12 cellular contexts compared by ENCODE assay signal in the genomic region with DNA sequence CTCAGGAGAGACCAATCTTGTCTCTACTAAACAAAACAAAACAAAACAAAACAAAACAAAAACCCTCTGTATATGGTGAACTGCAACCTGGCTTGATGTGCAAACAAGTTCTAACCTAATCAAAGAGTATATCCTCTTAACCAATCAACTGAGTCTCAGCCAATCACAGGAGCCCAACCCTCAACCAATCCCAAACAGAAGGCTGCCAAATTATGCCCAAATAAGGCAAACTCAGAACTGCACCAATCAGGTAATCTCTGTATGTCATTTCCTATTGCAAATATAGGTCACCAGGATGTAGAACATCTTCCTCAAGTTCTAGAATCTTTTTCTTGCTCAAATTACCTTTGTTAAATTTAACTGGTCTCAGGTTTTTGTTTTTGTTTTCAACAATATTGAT. TPM values are rescaled to one million over a fixed set of nuclear protein-coding genes. Genes with fewer than 3 reads are reported as not detected.
DNase-seq lines count a peak whose midpoint lies in the region; ATAC-seq, FAIRE-seq and TF ChIP-seq lines count a peak whose summit lies in the region.
"Had no signal": no experiment of that assay in that cellular context is flagged by ENCODE, and none has a peak within 500 bp of the region (broad histone marks: within the 10 kb centered on the region; RNA-seq: fewer than 3 reads in every experiment).

No MANE protein-coding gene starts in this region.

- peaks cover 60% of the 10 kb centered on the region for H3K4me1 ChIP-seq in left ventricle myocardium inferior
- H3K4me1 ChIP-seq in heart right ventricle, result peaks cover 3 to 55% (median 42%) of the 10 kb centered on the region in 9 donors

- H3K27ac Mint-ChIP-seq in stimulated activated effector memory CD8-positive, alpha-beta T cell treated with anti-CD3 and anti-CD28 coated beads, Interleukin-12 subunit alpha, Interleukin-12 subunit beta, amount 100 ng/mL, for 72 hours, result peak overlapping the region; percentile 29

- peaks cover 15% of the 10 kb centered on the region for H3K36me3 ChIP-seq in left ventricle myocardium inferior
- peaks cover 0 to 15% (median 6%) of the 10 kb centered on the region in 9 donors for H3K36me3 ChIP-seq in heart right ventricle
- H3K36me3 ChIP-seq in bronchial epithelial cell (ENCODE audit: control insufficient read depth, insufficient read depth, low read length), result peaks cover 2% of the 10 kb centered on the region
- peaks cover 5% of the 10 kb centered on the region; the same call in 1 of the 2 replicates for H3K36me3 ChIP-seq in MG63
- H3K36me3 ChIP-seq: uterus had no signal

- H3K27me3 ChIP-seq in left ventricle myocardium inferior (ENCODE audit: low read depth), result no peaks in the 10 kb centered on the region
- H3K27me3 ChIP-seq in heart right ventricle, result no peaks in the 10 kb centered on the region
- no peaks in the 10 kb centered on the region for H3K27me3 ChIP-seq in bronchial epithelial cell (ENCODE audit: control insufficient read depth, insufficient read depth, low read length)
- H3K27me3 ChIP-seq in MG63, result no peaks in the 10 kb centered on the region
- H3K27me3 ChIP-seq: uterus had no signal

- H3K9me3 ChIP-seq in left ventricle myocardium inferior (replicated peaks) (no peaks in the 10 kb centered on the region), heart right ventricle (peaks cover 0 to 5% (median 0%) of the 10 kb centered on the region in 11 donors), MG63 (no peaks in the 10 kb centered on the region)
- H3K9me3 ChIP-seq: uterus had no signal

- TF ChIP-seq CTCF in left ventricle myocardium inferior (IDR thresholded peaks at IDR 0.05; ENCODE audit: borderline replicate concordance) (no peak), heart right ventricle (IDR thresholded peaks at IDR 0.05) (no peak), bronchial epithelial cell (IDR thresholded peaks at IDR 0.05; ENCODE audit: insufficient read depth, low read length, severe bottlenecking) (no peak)

- no peak for FAIRE-seq in bronchial epithelial cell (lab: Jason Lieb, UNC)
- FAIRE-seq: islet of Langerhans had no signal

- H3K4me3 ChIP-seq in left ventricle myocardium inferior (no peak overlapping the region), heart right ventricle (no peak overlapping the region), bronchial epithelial cell (ENCODE audit: low read depth, low read length) (no peak overlapping the region), MG63 (no peak overlapping the region)
- H3K4me3 ChIP-seq: uterus had no signal

- no peak overlapping the region for H3K4me3 Mint-ChIP-seq in stimulated activated effector memory CD8-positive, alpha-beta T cell treated with anti-CD3 and anti-CD28 coated beads, Interleukin-12 subunit alpha, Interleukin-12 subunit beta, amount 100 ng/mL, for 72 hours

- peaks cover 5% of the 10 kb centered on the region for H3K9me3 Mint-ChIP-seq in stimulated activated effector memory CD8-positive, alpha-beta T cell treated with anti-CD3 and anti-CD28 coated beads, Interleukin-12 subunit alpha, Interleukin-12 subunit beta, amount 100 ng/mL, for 72 hours

- H3K27ac ChIP-seq in left ventricle myocardium inferior (replicated peaks), result peak overlapping the region; percentile 97
- peak overlapping the region in 2 of 10 donors; percentile 0 to 15 for H3K27ac ChIP-seq in heart right ventricle
- H3K27ac ChIP-seq: uterus had no signal

- DNase-seq in left ventricle myocardium inferior (no peak), heart right ventricle (no peak), NCI-H2029 treated with DMSO at 0.1 percent for 48 hours (lab: John Stamatoyannopoulos, UW) (peak; percentile 61), bronchial epithelial cell (ENCODE audit: low read depth) (peak; percentile 29), MG63 (no peak), SHP77 treated with DMSO at 0.1 percent for 48 hours (lab: John Stamatoyannopoulos, UW) (no peak)
- no peak for DNase-seq in stimulated activated effector memory CD8-positive, alpha-beta T cell treated with anti-CD3 and anti-CD28 coated beads, Interleukin-12 subunit alpha, Interleukin-12 subunit beta, amount 100 ng/mL, for 72 hours (ENCODE audit: low spot score in 2 of 2)
- DNase-seq: NCI-H187, T-helper 9 cell, uterus had no signal

- intact Hi-C loops in left ventricle myocardium inferior (cut with micrococcal nuclease), result no loop called here
- intact Hi-C loops in heart right ventricle (cut with DNase I), result no loop called here

- H3K36me3 Mint-ChIP-seq in stimulated activated effector memory CD8-positive, alpha-beta T cell treated with anti-CD3 and anti-CD28 coated beads, Interleukin-12 subunit alpha, Interleukin-12 subunit beta, amount 100 ng/mL, for 72 hours, result peaks cover 64% of the 10 kb centered on the region

- ATAC-seq in heart right ventricle, result no peak
- ATAC-seq in stimulated activated effector memory CD8-positive, alpha-beta T cell treated with anti-CD3 and anti-CD28 coated beads, Interleukin-12 subunit alpha, Interleukin-12 subunit beta, amount 100 ng/mL, for 72 hours, result no peak
- ATAC-seq in GM21825 (IDR thresholded peaks at IDR 0.05; ENCODE audit: unreplicated experiment), result no peak

- peaks cover 61% of the 10 kb centered on the region for H3K4me1 Mint-ChIP-seq in stimulated activated effector memory CD8-positive, alpha-beta T cell treated with anti-CD3 and anti-CD28 coated beads, Interleukin-12 subunit alpha, Interleukin-12 subunit beta, amount 100 ng/mL, for 72 hours

RNA-seq across cellular contexts. Expression of gene FAM133B, which starts 5.2 kb away (rescaled TPM):
- total RNA-seq in left ventricle myocardium inferior, result 13.6 TPM
- 10 to 100 TPM in 4 of 10 donors, 1 to 10 TPM in 6; 8.0 to 16.1 (median 9.8) TPM for total RNA-seq in heart right ventricle
- 10 to 100 TPM in 1 of 2 donors, 1 to 10 TPM in 1; 8.4 to 37.0 TPM for polyA plus RNA-seq in heart right ventricle
- 11.1 and 19.8 TPM in 2 replicates for total RNA-seq in bronchial epithelial cell
- 6.6 and 7.7 TPM in 2 replicates for total RNA-seq in MG63 (2014; rRNA removed; shearing (Covaris generic); ENCODE audit: low replicate concordance)

RNA-seq across cellular contexts. Expression of gene RBM48, which starts 56.4 kb away (rescaled TPM):
- total RNA-seq in left ventricle myocardium inferior (14.1 TPM), heart right ventricle (10 to 100 TPM in 8 of 10 donors, 1 to 10 TPM in 2; 9.4 to 17.3 (median 10.2) TPM), bronchial epithelial cell (6.9 and 9.0 TPM in 2 replicates)
- polyA plus RNA-seq in heart right ventricle, result 1 to 10 TPM; 6.7 to 6.8 TPM
- total RNA-seq in MG63 (2014; rRNA removed; shearing (Covaris generic); ENCODE audit: low replicate concordance), result 1.8 and 2.0 TPM in 2 replicates

RNA-seq across cellular contexts. Expression of gene PEX1, which starts 56.6 kb away (rescaled TPM):
- total RNA-seq in left ventricle myocardium inferior, result 13.8 TPM
- total RNA-seq in heart right ventricle, result 10 to 100 TPM; 13.0 to 19.8 (median 15.6) TPM
- polyA plus RNA-seq in heart right ventricle, result 10 to 100 TPM in 1 of 2 donors, 1 to 10 TPM in 1; 4.1 to 14.1 TPM
- total RNA-seq in bronchial epithelial cell, result 11.6 and 20.1 TPM in 2 replicates
- 2.6 and 4.3 TPM in 2 replicates for total RNA-seq in MG63 (2014; rRNA removed; shearing (Covaris generic); ENCODE audit: low replicate concordance)

Comparison
In these comparisons a context has a peak if more than half of its experiments do, and no peak if none do; other contexts are left out.
1. DNase-seq: peak in NCI-H2029 treated with DMSO at 0.1 percent for 48 hours (single experiment) and bronchial epithelial cell (single experiment); none in left ventricle myocardium inferior (single experiment), heart right ventricle (0 of 2), stimulated activated effector memory CD8-positive, alpha-beta T cell treated with anti-CD3 and anti-CD28 coated beads, Interleukin-12 subunit alpha, Interleukin-12 subunit beta, amount 100 ng/mL, for 72 hours (0 of 2), MG63 (single experiment) and SHP77 treated with DMSO at 0.1 percent for 48 hours (single experiment).